ENCODE assay signal across 2 cellular contexts in genomic region chr3:9255976-9256375, GRCh38.
TF ChIP-seq lines count a peak whose summit lies in the region.

No MANE protein-coding gene starts in this region.

TF ChIP-seq in HEK293T, 16 proteins besides CTCF, POLR2A, EP300 and RAD21 (continued from another document):
- no peak for TF ChIP-seq FOXM1 (IDR thresholded peaks at IDR 0.05; ENCODE audit: borderline replicate concordance)
- TF ChIP-seq NFRKB (IDR thresholded peaks at IDR 0.05) = no peak
- no peak for TF ChIP-seq FOXA1 (IDR thresholded peaks at IDR 0.05)
- no peak for TF ChIP-seq TARDBP (IDR thresholded peaks at IDR 0.05)
- no peak for TF ChIP-seq CTBP1 (IDR thresholded peaks at IDR 0.05; ENCODE audit: borderline replicate concordance)
- no peak for TF ChIP-seq SP1 (IDR thresholded peaks at IDR 0.05)
- TF ChIP-seq SUZ12 (IDR thresholded peaks at IDR 0.05) = no peak

TF ChIP-seq in WTC11, 78 proteins besides CTCF, POLR2A, EP300 and RAD21 (continued from another document):
- TF ChIP-seq ARID4B (CRISPR knock-in tag; IDR thresholded peaks at IDR 0.05; ENCODE audit: borderline replicate concordance) (no peak), TEAD4 (CRISPR knock-in tag; IDR thresholded peaks at IDR 0.05) (no peak), FOXJ3 (CRISPR knock-in tag; IDR thresholded peaks at IDR 0.05; ENCODE audit: borderline replicate concordance) (no peak), ZNF281 (CRISPR knock-in tag; IDR thresholded peaks at IDR 0.05) (no peak), ZNF232 (CRISPR knock-in tag; IDR thresholded peaks at IDR 0.05) (no peak), NFATC4 (CRISPR knock-in tag; IDR thresholded peaks at IDR 0.05) (no peak), NFYB (CRISPR knock-in tag; conservative IDR thresholded peaks at IDR 0.05; ENCODE audit: low read depth) (no peak), CDX4 (CRISPR knock-in tag; IDR thresholded peaks at IDR 0.05; ENCODE audit: borderline replicate concordance) (no peak), SP1 (CRISPR knock-in tag; conservative IDR thresholded peaks at IDR 0.05) (no peak), GTF2I (CRISPR knock-in tag; conservative IDR thresholded peaks at IDR 0.05) (no peak), ETV6 (CRISPR knock-in tag; IDR thresholded peaks at IDR 0.05) (no peak), ZNF416 (CRISPR knock-in tag; IDR thresholded peaks at IDR 0.05) (no peak)
- TF ChIP-seq, protein P1, sequence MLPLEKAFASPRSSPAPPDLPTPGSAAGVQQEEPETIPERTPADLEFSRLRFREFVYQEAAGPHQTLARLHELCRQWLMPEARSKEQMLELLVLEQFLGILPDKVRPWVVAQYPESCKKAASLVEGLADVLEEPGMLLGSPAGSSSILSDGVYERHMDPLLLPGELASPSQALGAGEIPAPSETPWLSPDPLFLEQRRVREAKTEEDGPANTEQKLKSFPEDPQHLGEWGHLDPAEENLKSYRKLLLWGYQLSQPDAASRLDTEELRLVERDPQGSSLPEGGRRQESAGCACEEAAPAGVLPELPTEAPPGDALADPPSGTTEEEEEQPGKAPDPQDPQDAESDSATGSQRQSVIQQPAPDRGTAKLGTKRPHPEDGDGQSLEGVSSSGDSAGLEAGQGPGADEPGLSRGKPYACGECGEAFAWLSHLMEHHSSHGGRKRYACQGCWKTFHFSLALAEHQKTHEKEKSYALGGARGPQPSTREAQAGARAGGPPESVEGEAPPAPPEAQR (CRISPR knock-in tag; IDR thresholded peaks at IDR 0.05) = no peak
- TF ChIP-seq, protein P2, sequence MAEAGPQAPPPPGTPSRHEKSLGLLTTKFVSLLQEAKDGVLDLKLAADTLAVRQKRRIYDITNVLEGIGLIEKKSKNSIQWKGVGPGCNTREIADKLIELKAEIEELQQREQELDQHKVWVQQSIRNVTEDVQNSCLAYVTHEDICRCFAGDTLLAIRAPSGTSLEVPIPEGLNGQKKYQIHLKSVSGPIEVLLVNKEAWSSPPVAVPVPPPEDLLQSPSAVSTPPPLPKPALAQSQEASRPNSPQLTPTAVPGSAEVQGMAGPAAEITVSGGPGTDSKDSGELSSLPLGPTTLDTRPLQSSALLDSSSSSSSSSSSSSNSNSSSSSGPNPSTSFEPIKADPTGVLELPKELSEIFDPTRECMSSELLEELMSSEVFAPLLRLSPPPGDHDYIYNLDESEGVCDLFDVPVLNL (CRISPR knock-in tag; IDR thresholded peaks at IDR 0.05; ENCODE audit: borderline replicate concordance, low read depth) = no peak
- TF ChIP-seq, protein P3, sequence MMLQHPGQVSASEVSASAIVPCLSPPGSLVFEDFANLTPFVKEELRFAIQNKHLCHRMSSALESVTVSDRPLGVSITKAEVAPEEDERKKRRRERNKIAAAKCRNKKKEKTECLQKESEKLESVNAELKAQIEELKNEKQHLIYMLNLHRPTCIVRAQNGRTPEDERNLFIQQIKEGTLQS (CRISPR knock-in tag; conservative IDR thresholded peaks at IDR 0.05) = no peak
- TF ChIP-seq, protein P4, sequence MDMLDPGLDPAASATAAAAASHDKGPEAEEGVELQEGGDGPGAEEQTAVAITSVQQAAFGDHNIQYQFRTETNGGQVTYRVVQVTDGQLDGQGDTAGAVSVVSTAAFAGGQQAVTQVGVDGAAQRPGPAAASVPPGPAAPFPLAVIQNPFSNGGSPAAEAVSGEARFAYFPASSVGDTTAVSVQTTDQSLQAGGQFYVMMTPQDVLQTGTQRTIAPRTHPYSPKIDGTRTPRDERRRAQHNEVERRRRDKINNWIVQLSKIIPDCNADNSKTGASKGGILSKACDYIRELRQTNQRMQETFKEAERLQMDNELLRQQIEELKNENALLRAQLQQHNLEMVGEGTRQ (CRISPR knock-in tag; IDR thresholded peaks at IDR 0.05) = no peak
